In the genomic region with DNA sequence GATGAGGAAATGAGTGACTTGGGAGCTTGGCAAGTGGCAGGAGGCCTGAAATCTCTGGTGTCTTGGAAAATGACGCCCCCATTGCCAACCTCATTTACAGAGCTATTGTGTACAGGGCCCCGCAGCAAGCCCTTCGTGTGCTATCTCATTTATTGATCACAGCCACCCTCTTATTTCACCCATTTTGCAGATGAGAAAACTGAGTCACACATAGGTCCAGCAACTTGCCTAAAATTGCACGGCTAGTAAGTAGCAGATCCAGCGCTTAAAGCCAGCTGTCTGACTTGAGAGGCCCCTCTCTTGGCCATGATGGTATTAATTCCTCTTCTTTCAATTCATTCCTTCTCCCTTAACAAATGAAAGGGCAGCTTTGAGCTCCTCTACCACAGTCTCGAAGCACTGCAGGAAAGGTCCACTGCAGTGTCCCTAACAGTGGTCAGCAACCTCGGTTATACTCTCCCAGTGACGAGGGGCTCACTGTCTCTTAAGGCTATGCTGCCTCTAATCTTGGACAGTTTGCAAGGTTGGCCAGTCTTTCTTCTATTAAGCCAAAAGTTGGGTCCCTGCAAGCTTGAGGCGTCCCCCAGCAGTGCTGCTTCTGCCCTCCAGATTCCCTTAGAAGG, we compare ENCODE assay signal across 17 cellular contexts.
A peak's percentile ranks its signal among the peaks of the same experiment; 100 is the strongest.
DNase-seq lines count a peak whose midpoint lies in the region; ATAC-seq and TF ChIP-seq lines count a peak whose summit lies in the region.
"Had no signal": no experiment of that assay in that cellular context is flagged by ENCODE, and none has a peak within 500 bp of the region (broad histone marks: within the 10 kb centered on the region; RNA-seq: fewer than 3 reads in every experiment).

No MANE protein-coding gene starts in this region.

- peak; percentile 9 for ATAC-seq in SK-N-SH treated with all-trans-retinoic acid at 6 μM for 48 hours
- ATAC-seq in natural killer cell treated with Interleukin-12 subunit alpha and Interleukin-12 subunit beta and Interleukin-15 and Interleukin-18, amount 100 ng/mL, for 72 hours = no peak

- H3K4me1 ChIP-seq in esophagus squamous epithelium (peaks cover 0 to 58% (median 22%) of the 10 kb centered on the region in 3 donors), suprapubic skin (peaks cover 25% of the 10 kb centered on the region)
- H3K4me1 ChIP-seq: BLaER1 treated with 17β-estradiol and CSF1 and Interleukin-3, amounts not matched to agents 10 nM and 100 nM had no signal

- TF ChIP-seq CTCF in esophagus squamous epithelium (IDR thresholded peaks at IDR 0.05) (no peak), nephron progenitor cell (IDR thresholded peaks at IDR 0.05) (no peak), suprapubic skin (IDR thresholded peaks at IDR 0.05) (no peak)

- TF ChIP-seq POLR2A in esophagus squamous epithelium (IDR thresholded peaks at IDR 0.05) (no peak), suprapubic skin (IDR thresholded peaks at IDR 0.05) (no peak)

- H3K27ac Mint-ChIP-seq in nephron progenitor cell = peak overlapping the region; percentile 94
- H3K27ac Mint-ChIP-seq in natural killer cell treated with Interleukin-12 subunit alpha and Interleukin-12 subunit beta and Interleukin-15 and Interleukin-18, amount 100 ng/mL, for 72 hours = no peak overlapping the region
- H3K27ac Mint-ChIP-seq: memory B cell had no signal

- no peak for TF ChIP-seq EP300 in suprapubic skin (IDR thresholded peaks at IDR 0.05)

- peaks cover 16% of the 10 kb centered on the region for H3K27me3 Mint-ChIP-seq in nephron progenitor cell (ENCODE audit: low read depth, poor library complexity)
- H3K27me3 Mint-ChIP-seq in natural killer cell treated with Interleukin-12 subunit alpha and Interleukin-12 subunit beta and Interleukin-15 and Interleukin-18, amount 100 ng/mL, for 72 hours = peaks cover 14 to 15% of the 10 kb centered on the region in 2 donors

- DNase-seq in esophagus squamous epithelium (lab: John Stamatoyannopoulos, UW) (no peak), nephron progenitor cell (no peak), suprapubic skin (ENCODE audit: low spot score in 2 of 2) (no peak), OCI-M1 (lab: John Stamatoyannopoulos, UW) (no peak), A172 (ENCODE audit: low spot score) (no peak), NCI-H2171 treated with DMSO at 0.1 percent for 48 hours (lab: John Stamatoyannopoulos, UW) (no peak)
- DNase-seq in natural killer cell treated with Interleukin-12 subunit alpha and Interleukin-12 subunit beta and Interleukin-15 and Interleukin-18, amount 100 ng/mL, for 72 hours (ENCODE audit: low spot score) = no peak
- DNase-seq: activated CD4-positive, alpha-beta T cell treated with anti-CD3 and anti-CD28 coated beads, Interleukin-2, amount 50 U/mL, for 1 hour; activated naive CD4-positive, alpha-beta T cell treated with anti-CD3 and anti-CD28 coated beads, Interleukin-2, amount 50 U/mL, for 16 hours; KG1; NCI-H2029; NCI-H524 had no signal

- no peaks in the 10 kb centered on the region for H3K36me3 Mint-ChIP-seq in nephron progenitor cell (ENCODE audit: low read depth)
- no peaks in the 10 kb centered on the region for H3K36me3 Mint-ChIP-seq in natural killer cell treated with Interleukin-12 subunit alpha and Interleukin-12 subunit beta and Interleukin-15 and Interleukin-18, amount 100 ng/mL, for 72 hours
- H3K36me3 Mint-ChIP-seq: memory B cell had no signal

- no peaks in the 10 kb centered on the region for H3K9me3 ChIP-seq in esophagus squamous epithelium
- no peaks in the 10 kb centered on the region for H3K9me3 ChIP-seq in suprapubic skin
- H3K9me3 ChIP-seq: BLaER1 treated with 17β-estradiol and CSF1 and Interleukin-3, amounts not matched to agents 10 nM and 100 nM had no signal

- H3K4me1 Mint-ChIP-seq in nephron progenitor cell = peaks cover 33% of the 10 kb centered on the region
- no peaks in the 10 kb centered on the region for H3K4me1 Mint-ChIP-seq in natural killer cell treated with Interleukin-12 subunit alpha and Interleukin-12 subunit beta and Interleukin-15 and Interleukin-18, amount 100 ng/mL, for 72 hours (ENCODE audit: low read depth in 2 of 2)
- H3K4me1 Mint-ChIP-seq: memory B cell had no signal

- 63 to 68% methylated on average over 9 of the region's 9 CpGs for WGBS in esophagus squamous epithelium, 2 donors
- 65% methylated on average over 9 of the region's 9 CpGs for WGBS in suprapubic skin

- peaks cover 6% of the 10 kb centered on the region for H3K9me3 Mint-ChIP-seq in nephron progenitor cell
- H3K9me3 Mint-ChIP-seq in natural killer cell treated with Interleukin-12 subunit alpha and Interleukin-12 subunit beta and Interleukin-15 and Interleukin-18, amount 100 ng/mL, for 72 hours = no peaks in the 10 kb centered on the region
- H3K9me3 Mint-ChIP-seq: GM23338, memory B cell had no signal

- H3K4me3 Mint-ChIP-seq in nephron progenitor cell = no peak overlapping the region
- no peak overlapping the region for H3K4me3 Mint-ChIP-seq in natural killer cell treated with Interleukin-12 subunit alpha and Interleukin-12 subunit beta and Interleukin-15 and Interleukin-18, amount 100 ng/mL, for 72 hours
- H3K4me3 Mint-ChIP-seq: GM23338, memory B cell had no signal

- H3K27me3 ChIP-seq in esophagus squamous epithelium (no peaks in the 10 kb centered on the region), suprapubic skin (no peaks in the 10 kb centered on the region)
- H3K27me3 ChIP-seq: BLaER1 treated with 17β-estradiol and CSF1 and Interleukin-3, amounts not matched to agents 10 nM and 100 nM; brain microvascular endothelial cell had no signal

- no peak overlapping the region for H3K4me3 ChIP-seq in esophagus squamous epithelium
- no peak overlapping the region for H3K4me3 ChIP-seq in suprapubic skin
- H3K4me3 ChIP-seq: BLaER1 treated with 17β-estradiol and CSF1 and Interleukin-3, amounts not matched to agents 10 nM and 100 nM; GM23338 had no signal

- intact Hi-C loops in esophagus squamous epithelium (cut with DNase I) = no loop called here

- H3K36me3 ChIP-seq in esophagus squamous epithelium = no peaks in the 10 kb centered on the region
- no peaks in the 10 kb centered on the region for H3K36me3 ChIP-seq in suprapubic skin
- H3K36me3 ChIP-seq: BLaER1 treated with 17β-estradiol and CSF1 and Interleukin-3, amounts not matched to agents 10 nM and 100 nM; brain microvascular endothelial cell had no signal

- H3K27ac ChIP-seq in esophagus squamous epithelium = peak overlapping the region in 3 of 4 donors; percentile 26 to 76 (median 75)
- H3K27ac ChIP-seq in suprapubic skin = peak overlapping the region; percentile 0
- H3K27ac ChIP-seq: BLaER1 treated with 17β-estradiol and CSF1 and Interleukin-3, amounts not matched to agents 10 nM and 100 nM; brain microvascular endothelial cell had no signal

TF ChIP-seq in SK-N-SH treated with all-trans-retinoic acid at 6 μM for 48 hours, 23 proteins besides CTCF, POLR2A, EP300 and RAD21 (continues in another document):
- TF ChIP-seq PPARA (CRISPR knock-in tag; IDR thresholded peaks at IDR 0.05; ENCODE audit: borderline replicate concordance) = no peak
- no peak for TF ChIP-seq SNAI2 (CRISPR knock-in tag; IDR thresholded peaks at IDR 0.05)
- no peak for TF ChIP-seq BACH2 (CRISPR knock-in tag; IDR thresholded peaks at IDR 0.05; ENCODE audit: borderline replicate concordance)
- TF ChIP-seq, protein P1, sequence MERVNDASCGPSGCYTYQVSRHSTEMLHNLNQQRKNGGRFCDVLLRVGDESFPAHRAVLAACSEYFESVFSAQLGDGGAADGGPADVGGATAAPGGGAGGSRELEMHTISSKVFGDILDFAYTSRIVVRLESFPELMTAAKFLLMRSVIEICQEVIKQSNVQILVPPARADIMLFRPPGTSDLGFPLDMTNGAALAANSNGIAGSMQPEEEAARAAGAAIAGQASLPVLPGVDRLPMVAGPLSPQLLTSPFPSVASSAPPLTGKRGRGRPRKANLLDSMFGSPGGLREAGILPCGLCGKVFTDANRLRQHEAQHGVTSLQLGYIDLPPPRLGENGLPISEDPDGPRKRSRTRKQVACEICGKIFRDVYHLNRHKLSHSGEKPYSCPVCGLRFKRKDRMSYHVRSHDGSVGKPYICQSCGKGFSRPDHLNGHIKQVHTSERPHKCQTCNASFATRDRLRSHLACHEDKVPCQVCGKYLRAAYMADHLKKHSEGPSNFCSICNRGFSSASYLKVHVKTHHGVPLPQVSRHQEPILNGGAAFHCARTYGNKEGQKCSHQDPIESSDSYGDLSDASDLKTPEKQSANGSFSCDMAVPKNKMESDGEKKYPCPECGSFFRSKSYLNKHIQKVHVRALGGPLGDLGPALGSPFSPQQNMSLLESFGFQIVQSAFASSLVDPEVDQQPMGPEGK (CRISPR knock-in tag; IDR thresholded peaks at IDR 0.05; ENCODE audit: borderline replicate concordance) = no peak
- TF ChIP-seq ISL1 (CRISPR knock-in tag; IDR thresholded peaks at IDR 0.05) = no peak
- TF ChIP-seq, protein P2, sequence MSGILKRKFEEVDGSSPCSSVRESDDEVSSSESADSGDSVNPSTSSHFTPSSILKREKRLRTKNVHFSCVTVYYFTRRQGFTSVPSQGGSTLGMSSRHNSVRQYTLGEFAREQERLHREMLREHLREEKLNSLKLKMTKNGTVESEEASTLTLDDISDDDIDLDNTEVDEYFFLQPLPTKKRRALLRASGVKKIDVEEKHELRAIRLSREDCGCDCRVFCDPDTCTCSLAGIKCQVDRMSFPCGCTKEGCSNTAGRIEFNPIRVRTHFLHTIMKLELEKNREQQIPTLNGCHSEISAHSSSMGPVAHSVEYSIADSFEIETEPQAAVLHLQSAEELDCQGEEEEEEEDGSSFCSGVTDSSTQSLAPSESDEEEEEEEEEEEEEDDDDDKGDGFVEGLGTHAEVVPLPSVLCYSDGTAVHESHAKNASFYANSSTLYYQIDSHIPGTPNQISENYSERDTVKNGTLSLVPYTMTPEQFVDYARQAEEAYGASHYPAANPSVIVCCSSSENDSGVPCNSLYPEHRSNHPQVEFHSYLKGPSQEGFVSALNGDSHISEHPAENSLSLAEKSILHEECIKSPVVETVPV (CRISPR knock-in tag; IDR thresholded peaks at IDR 0.05) = no peak
- no peak for TF ChIP-seq OSR1 (CRISPR knock-in tag; IDR thresholded peaks at IDR 0.05)
- no peak for TF ChIP-seq ARNTL (CRISPR knock-in tag; IDR thresholded peaks at IDR 0.05; ENCODE audit: borderline replicate concordance, low read depth)
- no peak for TF ChIP-seq TCF4 (CRISPR knock-in tag; IDR thresholded peaks at IDR 0.05; ENCODE audit: borderline replicate concordance)
- TF ChIP-seq ZNF70 (CRISPR knock-in tag; IDR thresholded peaks at IDR 0.05) = no peak
- TF ChIP-seq ZNF565 (CRISPR knock-in tag; conservative IDR thresholded peaks at IDR 0.05; ENCODE audit: low read depth) = no peak
- no peak for TF ChIP-seq ZNF8 (CRISPR knock-in tag; IDR thresholded peaks at IDR 0.05)
- TF ChIP-seq ZC3H10 (CRISPR knock-in tag; IDR thresholded peaks at IDR 0.05) = no peak
